18 cellular contexts compared by ENCODE assay signal in genomic region chr9:95381243-95381642, GRCh38.
DNase-seq lines count a peak whose midpoint lies in the region; ATAC-seq and TF ChIP-seq lines count a peak whose summit lies in the region.
"Had no signal": no experiment of that assay in that cellular context is flagged by ENCODE, and none has a peak within 500 bp of the region (broad histone marks: within the 10 kb centered on the region; RNA-seq: fewer than 3 reads in every experiment).

No MANE protein-coding gene starts in this region.

- H3K4me3 ChIP-seq in AG10803 (ENCODE audit: low read length), result no peak overlapping the region
- H3K4me3 ChIP-seq in fibroblast of villous mesenchyme (ENCODE audit: low read depth, low read length), result no peak overlapping the region
- H3K4me3 ChIP-seq: adrenal gland, gastroesophageal sphincter, mucosa of descending colon had no signal

- H3K4me1 Mint-ChIP-seq in HFFc6 (ENCODE audit: low read depth), result peaks cover 41% of the 10 kb centered on the region

- no peaks in the 10 kb centered on the region for H3K36me3 Mint-ChIP-seq in HFFc6 (ENCODE audit: low read depth)

- no peak for ATAC-seq in GM18867 (IDR thresholded peaks at IDR 0.05; ENCODE audit: unreplicated experiment)
- ATAC-seq: gastroesophageal sphincter, mucosa of descending colon had no signal

- H3K9me3 Mint-ChIP-seq in HFFc6, result no peaks in the 10 kb centered on the region

- H3K4me3 Mint-ChIP-seq in HFFc6, result no peak overlapping the region

- TF ChIP-seq CTCF in AG10803 (conservative IDR thresholded peaks at IDR 0.05; ENCODE audit: low read length) (no peak), HFFc6 (IDR thresholded peaks at IDR 0.05) (no peak), fibroblast of villous mesenchyme (IDR thresholded peaks at IDR 0.05; ENCODE audit: insufficient read depth, low read depth, low read length) (no peak)

- no peak overlapping the region for H3K27ac Mint-ChIP-seq in HFFc6

- peaks cover 33% of the 10 kb centered on the region for H3K27me3 Mint-ChIP-seq in HFFc6 (ENCODE audit: insufficient read depth)

- DNase-seq in AG10803 (ENCODE audit: low read depth) (peak; percentile 41), HFFc6 (peak; percentile 32), amniotic epithelial cell (ENCODE audit: low read depth) (peak; percentile 43), fibroblast of villous mesenchyme (ENCODE audit: low read depth) (peak; percentile 44), NCI-H1417 treated with DMSO at 0.1 percent for 48 hours (lab: John Stamatoyannopoulos, UW) (no peak), NCI-H1436 (lab: John Stamatoyannopoulos, UW) (no peak), cerebellar cortex (ENCODE audit: low spot score) (no peak)
- DNase-seq: ACHN; activated CD4-positive, alpha-beta T cell treated with anti-CD3 and anti-CD28 coated beads for 48 hours; activated T-cell treated with anti-CD3 and anti-CD28 coated beads, Interleukin-2, amount 50 U/mL, for 48 hours; adrenal gland; KG1; mucosa of descending colon; NCI-H187 treated with DMSO at 0.1 percent for 48 hours; NCI-H524 treated with DMSO at 0.1 percent for 48 hours; T-helper 2 cell had no signal

Comparison
In these comparisons a context has a peak if more than half of its experiments do, and no peak if none do; other contexts are left out.
1. DNase-seq: peak in AG10803 (single experiment), HFFc6 (single experiment), amniotic epithelial cell (single experiment) and fibroblast of villous mesenchyme (single experiment); none in NCI-H1417 treated with DMSO at 0.1 percent for 48 hours (single experiment), NCI-H1436 (single experiment) and cerebellar cortex (single experiment).